10 cellular contexts compared by ENCODE assay signal in genomic region chr19:23698711-23699520, GRCh38. TPM values are rescaled to one million over a fixed set of nuclear protein-coding genes. Genes with fewer than 3 reads are reported as not detected.
DNase-seq lines count a peak whose midpoint lies in the region; ATAC-seq, FAIRE-seq and TF ChIP-seq lines count a peak whose summit lies in the region.
"Had no signal": no experiment of that assay in that cellular context is flagged by ENCODE, and none has a peak within 500 bp of the region (broad histone marks: within the 10 kb centered on the region; RNA-seq: fewer than 3 reads in every experiment).

No MANE protein-coding gene starts in this region.

- H3K27me3 Mint-ChIP-seq in activated T-cell treated with anti-CD3 and anti-CD28 coated beads, Interleukin-2, amount 50 U/mL, for 72 hours (ENCODE audit: low read depth), result no peaks in the 10 kb centered on the region

- no peaks in the 10 kb centered on the region for H3K4me1 Mint-ChIP-seq in activated T-cell treated with anti-CD3 and anti-CD28 coated beads, Interleukin-2, amount 50 U/mL, for 72 hours (ENCODE audit: low read depth)

- peak overlapping the region in 1 of 2 donors; percentile 29 for H3K4me3 Mint-ChIP-seq in activated T-cell treated with anti-CD3 and anti-CD28 coated beads, Interleukin-2, amount 50 U/mL, for 72 hours

- H3K36me3 ChIP-seq in BE2C (no peaks in the 10 kb centered on the region), H7 (replicated peaks; ENCODE audit: control insufficient read depth, insufficient read depth, low read length) (no peaks in the 10 kb centered on the region)
- H3K36me3 ChIP-seq: BLaER1 had no signal

- FAIRE-seq in GM19239 (lab: Jason Lieb, UNC), result no peak
- FAIRE-seq: islet of Langerhans had no signal

- H3K36me3 Mint-ChIP-seq in activated T-cell treated with anti-CD3 and anti-CD28 coated beads, Interleukin-2, amount 50 U/mL, for 72 hours (ENCODE audit: insufficient read depth in 2 of 2), result peaks cover 5 to 24% of the 10 kb centered on the region in 2 donors

- no peak for ATAC-seq in HG02970 (IDR thresholded peaks at IDR 0.05; ENCODE audit: low FRiP score, unreplicated experiment)
- no peak for ATAC-seq in GM21717 (IDR thresholded peaks at IDR 0.05; ENCODE audit: unreplicated experiment)
- ATAC-seq in activated T-cell treated with anti-CD3 and anti-CD28 coated beads, Interleukin-2, amount 50 U/mL, for 72 hours (replicated peaks in 1 of 2), result no peak

- peaks cover 4 to 5% of the 10 kb centered on the region in 2 donors for H3K9me3 Mint-ChIP-seq in activated T-cell treated with anti-CD3 and anti-CD28 coated beads, Interleukin-2, amount 50 U/mL, for 72 hours

- DNase-seq in BE2C, result peak; percentile 41
- DNase-seq in H7, result peak; percentile 26
- peak; percentile 91 for DNase-seq in RPMI8226
- DNase-seq in iPS-NIHi11 (ENCODE audit: low spot score), result peak; percentile 14
- DNase-seq in GM19239 (ENCODE audit: insufficient read length, low spot score), result no peak
- no peak for DNase-seq in activated T-cell treated with anti-CD3 and anti-CD28 coated beads, Interleukin-2, amount 50 U/mL, for 72 hours

- no peaks in the 10 kb centered on the region for H3K4me1 ChIP-seq in BE2C
- H3K4me1 ChIP-seq: BLaER1 had no signal

- no peaks in the 10 kb centered on the region for H3K9me3 ChIP-seq in BE2C

- no peak overlapping the region for H3K27ac Mint-ChIP-seq in activated T-cell treated with anti-CD3 and anti-CD28 coated beads, Interleukin-2, amount 50 U/mL, for 72 hours

- TF ChIP-seq CTCF in BE2C (IDR thresholded peaks at IDR 0.05; ENCODE audit: low read depth, low read length), result no peak

- H3K4me3 ChIP-seq in BE2C (ENCODE audit: low read depth, low read length) (no peak overlapping the region; the same call in 1 of the 2 replicates), H7 (ENCODE audit: insufficient read depth, low read depth, low read length) (no peak overlapping the region; the same call in 1 of the 2 replicates)
- H3K4me3 ChIP-seq: BLaER1 had no signal

- H3K27me3 ChIP-seq in BE2C (no peaks in the 10 kb centered on the region), H7 (ENCODE audit: control insufficient read depth, insufficient read depth, low read length) (no peaks in the 10 kb centered on the region)
- H3K27me3 ChIP-seq: BLaER1 had no signal

RNA-seq across cellular contexts. Expression of gene ZNF675, which starts 11.9 kb away (rescaled TPM):
- 4.7 TPM for polyA plus RNA-seq in BE2C (2012; ENCODE audit: insufficient read depth, insufficient read length, low read depth)
- 18.5 and 36.9 TPM in 2 replicates for total RNA-seq in H7 (2014; rRNA removed; shearing (Covaris generic))
- 10 to 100 TPM; 22.9 to 25.0 TPM for total RNA-seq in activated T-cell treated with anti-CD3 and anti-CD28 coated beads, Interleukin-2, amount 50 U/mL, for 72 hours

RNA-seq across cellular contexts. Expression of gene ZNF681, which starts 59.8 kb away (rescaled TPM):
- 0.20 TPM for polyA plus RNA-seq in BE2C (2012; ENCODE audit: insufficient read depth, insufficient read length, low read depth)
- 5.6 and 10.3 TPM in 2 replicates for total RNA-seq in H7 (2014; rRNA removed; shearing (Covaris generic))
- total RNA-seq in activated T-cell treated with anti-CD3 and anti-CD28 coated beads, Interleukin-2, amount 50 U/mL, for 72 hours, result 1 to 10 TPM; 4.7 to 7.0 TPM

Comparison
In these comparisons a context has a peak if more than half of its experiments do, and no peak if none do; other contexts are left out.
1. DNase-seq: peak in BE2C (single experiment), H7 (single experiment), RPMI8226 (single experiment) and iPS-NIHi11 (single experiment); none in GM19239 (single experiment) and activated T-cell treated with anti-CD3 and anti-CD28 coated beads, Interleukin-2, amount 50 U/mL, for 72 hours (0 of 2).